In the genomic region with DNA sequence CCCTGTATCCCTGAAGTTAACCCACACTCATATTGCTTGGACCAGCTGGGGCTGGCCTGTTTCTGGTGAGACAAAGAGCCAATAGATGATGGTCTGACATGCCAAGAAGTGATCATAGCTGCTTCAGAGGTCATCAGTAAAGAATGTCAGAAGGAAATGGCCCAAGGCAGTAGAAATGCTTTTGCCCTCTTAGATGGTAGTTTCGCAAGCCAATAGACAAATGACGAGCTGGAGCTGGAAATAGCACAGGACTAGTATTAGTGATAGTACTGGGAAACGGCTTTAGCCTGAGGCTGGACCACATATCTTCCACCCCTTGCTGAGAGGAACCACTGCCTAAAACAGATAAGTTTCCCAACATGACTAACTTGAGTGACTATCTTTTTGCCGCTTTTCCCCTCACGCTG, we compare ENCODE assay signal across 14 cellular contexts.
DNase-seq lines count a peak whose midpoint lies in the region; ATAC-seq, FAIRE-seq and TF ChIP-seq lines count a peak whose summit lies in the region.
"Had no signal": no experiment of that assay in that cellular context is flagged by ENCODE, and none has a peak within 500 bp of the region (broad histone marks: within the 10 kb centered on the region; RNA-seq: fewer than 3 reads in every experiment).

No MANE protein-coding gene starts in this region.

- no peak for TF ChIP-seq EP300 in K562 (IDR thresholded peaks at IDR 0.05; ENCODE audit: low read length)

- H4K20me1 ChIP-seq in K562 (replicated peaks; ENCODE audit: control insufficient read depth, insufficient read depth, low read length), result no peaks in the 10 kb centered on the region; the same call in 1 of the 2 replicates

- in situ Hi-C loops in K562 (cut with MboI), result no loop called here

- H3K36me3 ChIP-seq in K562 (ENCODE audit: control insufficient read depth, insufficient read depth, low read length), result no peaks in the 10 kb centered on the region
- H3K36me3 ChIP-seq: neutrophil, SJCRH30 had no signal

- no peaks in the 10 kb centered on the region for H3K9me3 ChIP-seq in K562 (replicated peaks; ENCODE audit: control insufficient read depth, insufficient read depth, low read depth, low read length)
- H3K9me3 ChIP-seq: neutrophil had no signal

- H3K27ac Mint-ChIP-seq in stimulated activated naive CD8-positive, alpha-beta T cell treated with anti-CD3 and anti-CD28 coated beads, Interleukin-15, amount 100 ng/mL, for 72 hours, result no peak overlapping the region
- H3K27ac Mint-ChIP-seq: activated CD4-positive, alpha-beta memory T cell treated with anti-CD3 and anti-CD28 coated beads for 36 hours had no signal

- peak; percentile 89 for FAIRE-seq in K562 (lab: Jason Lieb, UNC)

- H3K9ac ChIP-seq in K562 (ENCODE audit: insufficient read depth in 1 of 2, low read depth in 2 of 2, low read length in 2 of 2), result no peak overlapping the region

- peak; percentile 54 for ATAC-seq in K562
- ATAC-seq in stimulated activated naive CD8-positive, alpha-beta T cell treated with anti-CD3 and anti-CD28 coated beads, Interleukin-15, amount 100 ng/mL, for 72 hours, result no peak

- peaks cover 0 to 21% of the 10 kb centered on the region in 2 experiments; a peak in 2 of 5 replicates for H3K4me1 ChIP-seq in K562 (replicated peaks in 1 of 2; ENCODE audit: control insufficient read depth in 2 of 2, insufficient read depth in 2 of 2, low read length in 2 of 2)

- no TSS peak for BruUV-seq in K562 (replicated peaks; lab: Mats Ljungman, UMichigan)

- no peak overlapping the region for H3K4me3 Mint-ChIP-seq in stimulated activated naive CD8-positive, alpha-beta T cell treated with anti-CD3 and anti-CD28 coated beads, Interleukin-15, amount 100 ng/mL, for 72 hours
- H3K4me3 Mint-ChIP-seq: activated CD4-positive, alpha-beta memory T cell treated with anti-CD3 and anti-CD28 coated beads for 36 hours; CD4-positive, CD25-positive, alpha-beta regulatory T cell had no signal

- WGBS in K562 (ENCODE audit: insufficient coverage, low coverage, missing lambda C conversion rate), result 1% methylated on average over 5 of the region's 5 CpGs

- intact Hi-C loops in K562 (cut with micrococcal nuclease), result no loop called here

- H3K4me1 Mint-ChIP-seq in stimulated activated naive CD8-positive, alpha-beta T cell treated with anti-CD3 and anti-CD28 coated beads, Interleukin-15, amount 100 ng/mL, for 72 hours, result no peaks in the 10 kb centered on the region
- H3K4me1 Mint-ChIP-seq: CD4-positive, CD25-positive, alpha-beta regulatory T cell had no signal

- CTCF ChIA-PET in K562 (lab: Yijun Ruan, JAX; ENCODE audit: low intra/inter-chr PET ratio), result no interaction called here

- H3K4me3 ChIP-seq in AG09309 (ENCODE audit: control insufficient read depth, low read depth, low read length), result no peak overlapping the region
- no peak overlapping the region for H3K4me3 ChIP-seq in K562
- H3K4me3 ChIP-seq: SJCRH30 had no signal

- H3K9me1 ChIP-seq in K562 (ENCODE audit: control insufficient read depth, insufficient read depth, low read length), result no peaks in the 10 kb centered on the region

- H3K9me3 Mint-ChIP-seq in stimulated activated naive CD8-positive, alpha-beta T cell treated with anti-CD3 and anti-CD28 coated beads, Interleukin-15, amount 100 ng/mL, for 72 hours, result no peaks in the 10 kb centered on the region
- H3K9me3 Mint-ChIP-seq: activated CD4-positive, alpha-beta memory T cell treated with anti-CD3 and anti-CD28 coated beads for 36 hours had no signal

- no peak overlapping the region for H2AFZ ChIP-seq in K562 (ENCODE audit: low read depth, low read length)

- DNase-seq in AG09309 (ENCODE audit: low read depth), result peak; percentile 100
- DNase-seq in LoVo (ENCODE audit: low spot score), result peak; percentile 30
- peak; percentile 18 to 61 (median 36) for DNase-seq in K562 (ENCODE audit: extremely low read depth in 1 of 4, low spot score in 3 of 4)
- peak; percentile 46 for DNase-seq in hepatic stellate cell (ENCODE audit: low spot score)
- DNase-seq in activated gamma-delta T cell (lab: John Stamatoyannopoulos, UW), result no peak
- no peak for DNase-seq in NCI-H748 treated with DMSO at 0.1 percent for 48 hours (lab: John Stamatoyannopoulos, UW)
- DNase-seq in stimulated activated naive CD8-positive, alpha-beta T cell treated with anti-CD3 and anti-CD28 coated beads, Interleukin-15, amount 100 ng/mL, for 72 hours, result no peak
- DNase-seq in NCI-H2196 treated with DMSO at 0.1 percent for 48 hours (lab: John Stamatoyannopoulos, UW; ENCODE audit: unreplicated experiment), result no peak
- DNase-seq: activated CD4-positive, alpha-beta memory T cell treated with anti-CD3 and anti-CD28 coated beads for 36 hours; anterior cingulate cortex; CD4-positive, CD25-positive, alpha-beta regulatory T cell; NCI-H1436 treated with DMSO at 0.1 percent for 48 hours; SJCRH30 had no signal

- no peaks in the 10 kb centered on the region for H3K79me2 ChIP-seq in K562 (ENCODE audit: control insufficient read depth, insufficient read depth, low read length)

- TF ChIP-seq RAD21 in K562 (CRISPR knock-in tag; conservative IDR thresholded peaks at IDR 0.05 in 1 of 2, IDR thresholded peaks at IDR 0.05 in 1 of 2), result 0 out of 4 replicates have a peak, but pooled peaks of 1 of the 2 experiments have one; percentile 5

- peak overlapping the region; percentile 22; the same call in 1 of the 2 replicates for H3K4me2 ChIP-seq in K562 (ENCODE audit: insufficient read depth, low read length)

- TF ChIP-seq CTCF in AG09309 (IDR thresholded peaks at IDR 0.05; ENCODE audit: control insufficient read depth, insufficient read depth, low read depth, low read length, missing control alignments), result no peak
- TF ChIP-seq CTCF in K562 (IDR thresholded peaks at IDR 0.05 in 2 of 3, conservative IDR thresholded peaks at IDR 0.05 in 1 of 3; ENCODE audit: insufficient read depth in 2 of 3, low read depth in 1 of 3, low read length in 3 of 3), result no peak

- TF ChIP-seq POLR2A in K562 (conservative IDR thresholded peaks at IDR 0.05), result no peak

- POLR2A ChIA-PET in K562 (lab: Yijun Ruan, JAX), result interaction anchor here (0.7 to 1.0 kb wide), 2 partner anchors 9 to 26 kb away, joined by 3 read pairs; no protein-coding TSS in a partner anchor

- no peaks in the 10 kb centered on the region; a peak in 1 of 5 replicates for H3K27me3 ChIP-seq in K562 (ENCODE audit: control insufficient read depth in 2 of 2, insufficient read depth in 2 of 2, low read length in 2 of 2)
- H3K27me3 ChIP-seq: SJCRH30 had no signal

- peaks cover 11% of the 10 kb centered on the region for H3K27me3 Mint-ChIP-seq in stimulated activated naive CD8-positive, alpha-beta T cell treated with anti-CD3 and anti-CD28 coated beads, Interleukin-15, amount 100 ng/mL, for 72 hours

- H3K27ac ChIP-seq in K562 (ENCODE audit: extremely low read depth, low read depth, low read length), result no peak overlapping the region
- H3K27ac ChIP-seq: neutrophil, SJCRH30 had no signal

TF ChIP-seq in K562, 482 proteins besides CTCF, POLR2A, EP300 and RAD21 (continues in another document):
- TF ChIP-seq MEF2A (IDR thresholded peaks at IDR 0.05; ENCODE audit: control insufficient read depth, low read depth, low read length), result peak; percentile 77
- no peak for TF ChIP-seq KAT7 (CRISPR knock-in tag; IDR thresholded peaks at IDR 0.05; ENCODE audit: borderline replicate concordance)
- peak; percentile 51; the same call in 1 of the 2 replicates for TF ChIP-seq FOSL1 (tag; conservative IDR thresholded peaks at IDR 0.05)
- TF ChIP-seq GABPB1 (CRISPR knock-in tag; IDR thresholded peaks at IDR 0.05), result no peak
- peak; percentile 58; the same call in 1 of the 2 replicates for TF ChIP-seq MEF2D (tag; conservative IDR thresholded peaks at IDR 0.05; ENCODE audit: low read depth)
- no peak for TF ChIP-seq SMARCB1 (IDR thresholded peaks at IDR 0.05; ENCODE audit: insufficient read length, low read depth)
- no peak for TF ChIP-seq ZKSCAN1 (IDR thresholded peaks at IDR 0.05; ENCODE audit: low read depth, low read length)
- no peak for TF ChIP-seq DLX4 (CRISPR knock-in tag; IDR thresholded peaks at IDR 0.05)
- TF ChIP-seq CHD4 (IDR thresholded peaks at IDR 0.05; ENCODE audit: insufficient read depth, insufficient replicate concordance, low read depth, low read length, poor library complexity, severe bottlenecking), result no peak
- TF ChIP-seq ZNF395 (CRISPR knock-in tag; IDR thresholded peaks at IDR 0.05), result peak; percentile 29; the same call in 1 of the 2 replicates
- TF ChIP-seq STAT5A (IDR thresholded peaks at IDR 0.05; ENCODE audit: borderline replicate concordance, low read length), result peak; percentile 45; the same call in 1 of the 2 replicates
- no peak for TF ChIP-seq ZNF436 (CRISPR knock-in tag; IDR thresholded peaks at IDR 0.05)
- TF ChIP-seq CREB3L1 (IDR thresholded peaks at IDR 0.05; ENCODE audit: borderline replicate concordance, low read depth), result no peak

Comparison
In these comparisons a context has a peak if more than half of its experiments do, and no peak if none do; other contexts are left out.
1. DNase-seq: peak in AG09309 (single experiment), LoVo (single experiment), K562 (4 of 4) and hepatic stellate cell (single experiment); none in activated gamma-delta T cell (single experiment), NCI-H748 treated with DMSO at 0.1 percent for 48 hours (single experiment), stimulated activated naive CD8-positive, alpha-beta T cell treated with anti-CD3 and anti-CD28 coated beads, Interleukin-15, amount 100 ng/mL, for 72 hours (0 of 2) and NCI-H2196 treated with DMSO at 0.1 percent for 48 hours (single experiment).